ENCODE assay signal across 10 cellular contexts in the genomic region with DNA sequence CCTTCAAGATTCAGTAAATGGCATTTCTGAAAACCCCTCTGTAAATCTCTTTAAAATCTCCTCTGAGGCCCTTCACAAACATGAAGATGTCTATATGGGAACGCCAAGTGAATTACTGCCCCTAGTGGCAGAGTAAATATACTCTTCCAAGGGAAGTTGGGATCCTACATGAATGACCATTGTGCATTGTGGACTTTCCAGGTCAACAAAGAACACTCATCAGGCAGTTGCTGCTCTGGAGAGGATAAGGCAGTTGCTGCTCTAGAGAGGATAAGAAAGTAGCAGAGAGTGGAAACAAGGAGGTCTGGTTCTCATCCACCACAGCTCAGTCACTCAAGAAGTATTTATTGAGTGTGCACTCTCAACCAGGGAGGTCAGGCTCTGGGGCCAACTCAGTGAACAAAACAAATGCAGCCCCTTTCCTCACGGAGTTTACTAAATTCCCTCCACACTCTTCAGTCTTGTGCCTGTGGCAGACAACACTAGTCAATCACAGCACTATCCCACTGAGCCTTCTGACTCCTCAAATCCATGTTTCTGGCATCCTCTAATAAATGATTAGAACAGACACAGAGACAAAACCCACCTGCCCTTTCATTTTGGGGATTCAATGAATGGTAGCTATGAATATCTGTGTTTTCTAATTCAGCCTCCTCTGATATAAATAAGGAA. TPM values are rescaled to one million over a fixed set of nuclear protein-coding genes. Genes with fewer than 3 reads are reported as not detected.
DNase-seq lines count a peak whose midpoint lies in the region; ATAC-seq and TF ChIP-seq lines count a peak whose summit lies in the region.
"Had no signal": no experiment of that assay in that cellular context is flagged by ENCODE, and none has a peak within 500 bp of the region (broad histone marks: within the 10 kb centered on the region; RNA-seq: fewer than 3 reads in every experiment).

No MANE protein-coding gene starts in this region.

- H3K4me3 ChIP-seq in thyroid gland (replicated peaks in 1 of 3): no peak overlapping the region

- no peak for ATAC-seq in HG03097 (IDR thresholded peaks at IDR 0.05; ENCODE audit: low FRiP score, unreplicated experiment)

- DNase-seq in DMS53 treated with DMSO at 0.1 percent for 48 hours (lab: John Stamatoyannopoulos, UW; ENCODE audit: unreplicated experiment) (peak; percentile 64), HT1080 (ENCODE audit: low read depth) (peak; percentile 30), medulla oblongata (ENCODE audit: extremely low spot score) (peak; percentile 39), thyroid gland (no peak), NCI-H1930 (lab: John Stamatoyannopoulos, UW) (no peak)
- DNase-seq in activated CD4-positive, alpha-beta memory T cell treated with anti-CD3 and anti-CD28 coated beads for 36 hours: no peak
- DNase-seq: activated naive CD8-positive, alpha-beta T cell treated with anti-CD3 and anti-CD28 coated beads, Interleukin-2, amount 10 ng/mL, durations not matched to agents 7 days and 5 days had no signal

- no peaks in the 10 kb centered on the region for H3K4me1 ChIP-seq in thyroid gland

- no peak for TF ChIP-seq POLR2A in thyroid gland (IDR thresholded peaks at IDR 0.05)

- H3K27me3 ChIP-seq in thyroid gland: no peaks in the 10 kb centered on the region

- WGBS in thyroid gland, 2 donors: 28 to 36% methylated on average over 2 of the region's 2 CpGs

- intact Hi-C loops in thyroid gland (cut with DNase I): no loop called here
- intact Hi-C loops in activated CD4-positive, alpha-beta memory T cell treated with anti-CD3 and anti-CD28 coated beads for 36 hours (cut with micrococcal nuclease): no loop called here

- no peak overlapping the region for H3K4me3 Mint-ChIP-seq in activated CD4-positive, alpha-beta memory T cell treated with anti-CD3 and anti-CD28 coated beads for 36 hours
- H3K4me3 Mint-ChIP-seq: activated naive CD8-positive, alpha-beta T cell treated with anti-CD3 and anti-CD28 coated beads, Interleukin-2, amount 10 ng/mL, durations not matched to agents 7 days and 5 days had no signal

- H3K27me3 Mint-ChIP-seq in activated CD4-positive, alpha-beta memory T cell treated with anti-CD3 and anti-CD28 coated beads for 36 hours: peaks cover 5% of the 10 kb centered on the region

- H3K27ac ChIP-seq in VCaP (no peak overlapping the region), thyroid gland (no peak overlapping the region)

- no peaks in the 10 kb centered on the region for H3K36me3 Mint-ChIP-seq in activated CD4-positive, alpha-beta memory T cell treated with anti-CD3 and anti-CD28 coated beads for 36 hours
- H3K36me3 Mint-ChIP-seq: activated naive CD8-positive, alpha-beta T cell treated with anti-CD3 and anti-CD28 coated beads, Interleukin-2, amount 10 ng/mL, durations not matched to agents 7 days and 5 days had no signal

- H3K36me3 ChIP-seq in thyroid gland: no peaks in the 10 kb centered on the region

- no peaks in the 10 kb centered on the region for H3K9me3 ChIP-seq in thyroid gland

- POLR2A ChIA-PET in activated CD4-positive, alpha-beta memory T cell treated with anti-CD3 and anti-CD28 coated beads for 36 hours (lab: Charles Lee): no interaction called here

- CTCF ChIA-PET in activated CD4-positive, alpha-beta memory T cell treated with anti-CD3 and anti-CD28 coated beads for 36 hours (lab: Charles Lee): interaction anchor here (1.0 kb wide), 1 partner anchor 10 kb away, joined by 3 read pairs; no protein-coding TSS in a partner anchor

- TF ChIP-seq CTCF in VCaP (conservative IDR thresholded peaks at IDR 0.05): peak; percentile 62
- TF ChIP-seq CTCF in thyroid gland (IDR thresholded peaks at IDR 0.05): peak in 1 of 6 experiments; percentile 38

- no peak overlapping the region for H3K27ac Mint-ChIP-seq in activated CD4-positive, alpha-beta memory T cell treated with anti-CD3 and anti-CD28 coated beads for 36 hours
- H3K27ac Mint-ChIP-seq: activated naive CD8-positive, alpha-beta T cell treated with anti-CD3 and anti-CD28 coated beads, Interleukin-2, amount 10 ng/mL, durations not matched to agents 7 days and 5 days had no signal

- no peaks in the 10 kb centered on the region for H3K9me3 Mint-ChIP-seq in activated CD4-positive, alpha-beta memory T cell treated with anti-CD3 and anti-CD28 coated beads for 36 hours
- H3K9me3 Mint-ChIP-seq: activated naive CD8-positive, alpha-beta T cell treated with anti-CD3 and anti-CD28 coated beads, Interleukin-2, amount 10 ng/mL, durations not matched to agents 7 days and 5 days had no signal

- H3K4me1 Mint-ChIP-seq in activated CD4-positive, alpha-beta memory T cell treated with anti-CD3 and anti-CD28 coated beads for 36 hours (ENCODE audit: low read depth): no peaks in the 10 kb centered on the region

RNA-seq across cellular contexts. Expression of gene SVOP, which starts 52.9 kb away (rescaled TPM):
- total RNA-seq in HT1080 (2014; rRNA removed; shearing (Covaris generic)): 0.06 and 0.07 TPM in 2 replicates
- 0.01 TPM in 1 of 2 replicates, not detected in the other for polyA plus RNA-seq in HT1080 (2015; cell fraction: cytosol; rRNA removed)
- not detected in 2 replicates for polyA plus RNA-seq in HT1080 (2015; cell fraction: nucleus; rRNA removed)
- not detected for total RNA-seq in thyroid gland
- total RNA-seq in activated CD4-positive, alpha-beta memory T cell treated with anti-CD3 and anti-CD28 coated beads for 36 hours: not detected
- total RNA-seq: activated naive CD8-positive, alpha-beta T cell treated with anti-CD3 and anti-CD28 coated beads, Interleukin-2, amount 10 ng/mL, durations not matched to agents 7 days and 5 days; lung microvascular endothelial cell had no signal

Comparison
In these comparisons a context has a peak if more than half of its experiments do, and no peak if none do; other contexts are left out.
1. DNase-seq: peak in DMS53 treated with DMSO at 0.1 percent for 48 hours (single experiment), HT1080 (single experiment) and medulla oblongata (single experiment); none in thyroid gland (0 of 2), NCI-H1930 (0 of 2) and activated CD4-positive, alpha-beta memory T cell treated with anti-CD3 and anti-CD28 coated beads for 36 hours (single experiment).